Comparison of ENCODE assay signal across 10 cellular contexts in the genomic region with DNA sequence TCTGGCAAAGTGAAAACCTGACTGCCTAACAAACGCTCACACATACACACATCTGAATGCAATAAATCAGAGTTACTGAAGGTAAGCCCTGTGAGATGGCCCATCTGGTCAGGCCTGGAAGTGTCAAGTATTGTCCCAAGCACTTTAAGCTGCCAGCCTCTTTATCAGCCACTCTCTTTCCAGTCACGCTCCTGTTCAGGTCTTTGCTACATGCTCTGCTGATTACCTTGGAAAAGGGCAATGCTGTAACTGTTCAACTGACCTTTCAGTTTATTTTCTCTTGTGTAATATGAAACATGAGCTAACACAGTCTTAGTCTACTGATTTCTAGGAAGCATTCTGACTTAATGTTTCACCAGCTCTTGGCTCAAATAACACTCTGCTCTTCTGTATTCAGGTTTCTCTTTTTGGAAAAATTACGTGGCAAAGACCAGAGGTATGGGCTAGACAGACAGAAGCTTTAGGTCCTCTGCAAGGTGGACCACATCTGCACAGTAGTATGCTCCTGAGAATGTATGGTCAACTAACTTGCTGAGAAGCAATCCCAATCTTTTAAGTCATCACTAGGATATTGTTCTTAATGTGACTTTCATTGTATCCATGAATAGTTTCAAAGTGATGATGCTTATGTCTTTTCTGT. TPM values are rescaled to one million over a fixed set of nuclear protein-coding genes. Genes with fewer than 3 reads are reported as not detected.
DNase-seq lines count a peak whose midpoint lies in the region; TF ChIP-seq lines count a peak whose summit lies in the region.
"Had no signal": no experiment of that assay in that cellular context is flagged by ENCODE, and none has a peak within 500 bp of the region (broad histone marks: within the 10 kb centered on the region; RNA-seq: fewer than 3 reads in every experiment).

No MANE protein-coding gene starts in this region.

- TF ChIP-seq CTCF in osteocyte (IDR thresholded peaks at IDR 0.05): no peak

- DNase-seq in GM03348 (ENCODE audit: low spot score) (peak; percentile 11), NCI-H510A treated with DMSO at 0.1 percent for 48 hours (lab: John Stamatoyannopoulos, UW) (peak; percentile 86), fibroblast of the conjunctiva (ENCODE audit: low read depth) (peak; percentile 35), osteocyte (ENCODE audit: extremely low spot score, unreplicated experiment) (no peak), NCI-H1694 (lab: John Stamatoyannopoulos, UW) (no peak), ureter (ENCODE audit: low spot score) (no peak), caudate nucleus (lab: John Stamatoyannopoulos, UW) (no peak), NK-92 (lab: John Stamatoyannopoulos, UW; ENCODE audit: unreplicated experiment) (no peak)
- DNase-seq: substantia nigra had no signal

- H3K36me3 Mint-ChIP-seq in osteocyte (ENCODE audit: unreplicated experiment): peaks cover 4% of the 10 kb centered on the region

- peak overlapping the region; percentile 57 for H3K27ac Mint-ChIP-seq in osteocyte (ENCODE audit: unreplicated experiment)
- H3K27ac Mint-ChIP-seq: activated T-helper 2 cell treated with anti-CD3 and anti-CD28 coated beads, Interferon-gamma antibody, Interleukin-2, Interleukin-4, amounts not matched to agents 10 μg/mL and 5 μg/mL and 100 μg/mL, durations not matched to agents 14 hours and 24 hours and 36 hours had no signal

- H3K27ac ChIP-seq in caudate nucleus (ENCODE audit: low read depth, low read length): no peak overlapping the region

- H3K9me3 Mint-ChIP-seq in osteocyte (ENCODE audit: unreplicated experiment): no peaks in the 10 kb centered on the region
- H3K9me3 Mint-ChIP-seq: activated T-helper 2 cell treated with anti-CD3 and anti-CD28 coated beads, Interferon-gamma antibody, Interleukin-2, Interleukin-4, amounts not matched to agents 10 μg/mL and 5 μg/mL and 100 μg/mL, durations not matched to agents 14 hours and 24 hours and 36 hours had no signal

- H3K4me1 Mint-ChIP-seq in osteocyte (ENCODE audit: unreplicated experiment): peaks cover 11% of the 10 kb centered on the region

- H3K27me3 Mint-ChIP-seq in osteocyte (ENCODE audit: unreplicated experiment): no peaks in the 10 kb centered on the region

- H3K4me3 Mint-ChIP-seq in osteocyte (ENCODE audit: unreplicated experiment): no peak overlapping the region

RNA-seq across cellular contexts. Expression of a gene that starts 44.5 kb away (rescaled TPM):
- total RNA-seq in osteocyte: 39.2 and 39.8 TPM in 2 replicates
- 28.8 TPM for total RNA-seq in ureter

Comparison
In these comparisons a context has a peak if more than half of its experiments do, and no peak if none do; other contexts are left out.
1. DNase-seq: peak in GM03348 (single experiment), NCI-H510A treated with DMSO at 0.1 percent for 48 hours (single experiment) and fibroblast of the conjunctiva (single experiment); none in osteocyte (single experiment), NCI-H1694 (single experiment), ureter (single experiment), caudate nucleus (0 of 61) and NK-92 (single experiment).